In the genomic region with DNA sequence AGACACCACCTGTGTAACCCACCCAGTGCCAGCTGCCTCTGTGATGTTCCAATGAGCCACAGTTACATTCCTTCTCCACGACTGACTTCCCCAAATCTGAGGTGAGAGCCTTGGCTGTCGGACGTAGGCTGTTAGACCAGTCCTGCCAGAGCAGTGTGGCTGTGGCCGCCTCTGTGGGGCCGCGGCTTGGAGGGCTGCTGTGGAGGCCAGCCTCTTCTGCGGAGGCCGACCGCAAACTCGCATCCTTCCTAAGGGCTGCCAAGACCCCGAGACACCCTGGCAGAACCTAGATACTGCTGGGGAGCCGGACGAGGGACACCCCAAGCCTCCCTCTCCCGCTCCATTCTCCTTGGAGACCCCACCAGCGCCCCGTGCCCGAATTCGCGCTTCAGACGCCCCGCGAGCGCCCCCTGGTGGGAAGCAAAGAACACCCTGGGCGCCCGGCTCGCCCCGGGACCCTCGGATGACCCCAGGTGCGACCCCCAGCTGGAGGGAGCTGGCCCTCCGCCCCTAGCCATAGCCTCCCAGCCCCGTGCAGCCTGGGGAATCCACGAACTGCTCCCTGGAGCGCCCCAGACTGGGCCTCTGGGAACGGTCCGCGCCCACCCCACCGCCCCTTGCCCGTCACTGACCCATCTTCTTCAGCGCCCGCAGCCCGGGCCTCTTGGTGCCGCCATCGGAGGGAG, we compare ENCODE assay signal across 1 cellular context.
A peak's percentile ranks its signal among the peaks of the same experiment; 100 is the strongest.
TF ChIP-seq lines count a peak whose summit lies in the region.

No MANE protein-coding gene starts in this region.

TF ChIP-seq in HEK293, 187 proteins besides CTCF, POLR2A, EP300 and RAD21 (continued from another document and continues in another):
- TF ChIP-seq, protein P1, sequence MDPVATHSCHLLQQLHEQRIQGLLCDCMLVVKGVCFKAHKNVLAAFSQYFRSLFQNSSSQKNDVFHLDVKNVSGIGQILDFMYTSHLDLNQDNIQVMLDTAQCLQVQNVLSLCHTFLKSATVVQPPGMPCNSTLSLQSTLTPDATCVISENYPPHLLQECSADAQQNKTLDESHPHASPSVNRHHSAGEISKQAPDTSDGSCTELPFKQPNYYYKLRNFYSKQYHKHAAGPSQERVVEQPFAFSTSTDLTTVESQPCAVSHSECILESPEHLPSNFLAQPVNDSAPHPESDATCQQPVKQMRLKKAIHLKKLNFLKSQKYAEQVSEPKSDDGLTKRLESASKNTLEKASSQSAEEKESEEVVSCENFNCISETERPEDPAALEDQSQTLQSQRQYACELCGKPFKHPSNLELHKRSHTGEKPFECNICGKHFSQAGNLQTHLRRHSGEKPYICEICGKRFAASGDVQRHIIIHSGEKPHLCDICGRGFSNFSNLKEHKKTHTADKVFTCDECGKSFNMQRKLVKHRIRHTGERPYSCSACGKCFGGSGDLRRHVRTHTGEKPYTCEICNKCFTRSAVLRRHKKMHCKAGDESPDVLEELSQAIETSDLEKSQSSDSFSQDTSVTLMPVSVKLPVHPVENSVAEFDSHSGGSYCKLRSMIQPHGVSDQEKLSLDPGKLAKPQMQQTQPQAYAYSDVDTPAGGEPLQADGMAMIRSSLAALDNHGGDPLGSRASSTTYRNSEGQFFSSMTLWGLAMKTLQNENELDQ (tag by site-specific recombination; IDR thresholded peaks at IDR 0.05; ENCODE audit: low read depth), result no peak
- TF ChIP-seq, protein P2, sequence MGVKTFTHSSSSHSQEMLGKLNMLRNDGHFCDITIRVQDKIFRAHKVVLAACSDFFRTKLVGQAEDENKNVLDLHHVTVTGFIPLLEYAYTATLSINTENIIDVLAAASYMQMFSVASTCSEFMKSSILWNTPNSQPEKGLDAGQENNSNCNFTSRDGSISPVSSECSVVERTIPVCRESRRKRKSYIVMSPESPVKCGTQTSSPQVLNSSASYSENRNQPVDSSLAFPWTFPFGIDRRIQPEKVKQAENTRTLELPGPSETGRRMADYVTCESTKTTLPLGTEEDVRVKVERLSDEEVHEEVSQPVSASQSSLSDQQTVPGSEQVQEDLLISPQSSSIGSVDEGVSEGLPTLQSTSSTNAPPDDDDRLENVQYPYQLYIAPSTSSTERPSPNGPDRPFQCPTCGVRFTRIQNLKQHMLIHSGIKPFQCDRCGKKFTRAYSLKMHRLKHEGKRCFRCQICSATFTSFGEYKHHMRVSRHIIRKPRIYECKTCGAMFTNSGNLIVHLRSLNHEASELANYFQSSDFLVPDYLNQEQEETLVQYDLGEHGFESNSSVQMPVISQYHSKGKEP (tag by site-specific recombination; IDR thresholded peaks at IDR 0.05), result no peak
- no peak for TF ChIP-seq ZNF274 (IDR thresholded peaks at IDR 0.05; ENCODE audit: low read length)
- no peak for TF ChIP-seq ZNF274 (tag by site-specific recombination; IDR thresholded peaks at IDR 0.05; ENCODE audit: borderline replicate concordance)
- no peak for TF ChIP-seq ZNF621 (tag by site-specific recombination; IDR thresholded peaks at IDR 0.05)
- TF ChIP-seq ZNF37A (tag by site-specific recombination; IDR thresholded peaks at IDR 0.05), result no peak
- TF ChIP-seq, protein P3, sequence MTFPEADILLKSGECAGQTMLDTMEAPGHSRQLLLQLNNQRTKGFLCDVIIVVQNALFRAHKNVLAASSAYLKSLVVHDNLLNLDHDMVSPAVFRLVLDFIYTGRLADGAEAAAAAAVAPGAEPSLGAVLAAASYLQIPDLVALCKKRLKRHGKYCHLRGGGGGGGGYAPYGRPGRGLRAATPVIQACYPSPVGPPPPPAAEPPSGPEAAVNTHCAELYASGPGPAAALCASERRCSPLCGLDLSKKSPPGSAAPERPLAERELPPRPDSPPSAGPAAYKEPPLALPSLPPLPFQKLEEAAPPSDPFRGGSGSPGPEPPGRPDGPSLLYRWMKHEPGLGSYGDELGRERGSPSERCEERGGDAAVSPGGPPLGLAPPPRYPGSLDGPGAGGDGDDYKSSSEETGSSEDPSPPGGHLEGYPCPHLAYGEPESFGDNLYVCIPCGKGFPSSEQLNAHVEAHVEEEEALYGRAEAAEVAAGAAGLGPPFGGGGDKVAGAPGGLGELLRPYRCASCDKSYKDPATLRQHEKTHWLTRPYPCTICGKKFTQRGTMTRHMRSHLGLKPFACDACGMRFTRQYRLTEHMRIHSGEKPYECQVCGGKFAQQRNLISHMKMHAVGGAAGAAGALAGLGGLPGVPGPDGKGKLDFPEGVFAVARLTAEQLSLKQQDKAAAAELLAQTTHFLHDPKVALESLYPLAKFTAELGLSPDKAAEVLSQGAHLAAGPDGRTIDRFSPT (tag by site-specific recombination; IDR thresholded peaks at IDR 0.05), result peak; percentile 65; the same call in 1 of the 2 replicates
- no peak for TF ChIP-seq PRDM1 (tag by site-specific recombination; IDR thresholded peaks at IDR 0.05)
- no peak for TF ChIP-seq ZNF677 (tag by site-specific recombination; IDR thresholded peaks at IDR 0.05)
- 0 out of 2 replicates have a peak, but pooled peaks have one; percentile 17 for TF ChIP-seq ZNF843 (tag by site-specific recombination; IDR thresholded peaks at IDR 0.05)
- no peak for TF ChIP-seq MZF1 (tag by site-specific recombination; IDR thresholded peaks at IDR 0.05; ENCODE audit: borderline replicate concordance)
- no peak for TF ChIP-seq ZNF768 (tag by site-specific recombination; IDR thresholded peaks at IDR 0.05)
- TF ChIP-seq ZNF335 (tag by site-specific recombination; conservative IDR thresholded peaks at IDR 0.05), result no peak
- TF ChIP-seq ZBTB1 (tag by site-specific recombination; IDR thresholded peaks at IDR 0.05), result no peak
- TF ChIP-seq IKZF3 (tag by site-specific recombination; IDR thresholded peaks at IDR 0.05), result no peak
- no peak for TF ChIP-seq ZNF777 (tag by site-specific recombination; IDR thresholded peaks at IDR 0.05; ENCODE audit: borderline replicate concordance)
- TF ChIP-seq ZNF785 (tag by site-specific recombination; IDR thresholded peaks at IDR 0.05), result 0 out of 2 replicates have a peak, but pooled peaks have one; percentile 14
- TF ChIP-seq, protein P4, sequence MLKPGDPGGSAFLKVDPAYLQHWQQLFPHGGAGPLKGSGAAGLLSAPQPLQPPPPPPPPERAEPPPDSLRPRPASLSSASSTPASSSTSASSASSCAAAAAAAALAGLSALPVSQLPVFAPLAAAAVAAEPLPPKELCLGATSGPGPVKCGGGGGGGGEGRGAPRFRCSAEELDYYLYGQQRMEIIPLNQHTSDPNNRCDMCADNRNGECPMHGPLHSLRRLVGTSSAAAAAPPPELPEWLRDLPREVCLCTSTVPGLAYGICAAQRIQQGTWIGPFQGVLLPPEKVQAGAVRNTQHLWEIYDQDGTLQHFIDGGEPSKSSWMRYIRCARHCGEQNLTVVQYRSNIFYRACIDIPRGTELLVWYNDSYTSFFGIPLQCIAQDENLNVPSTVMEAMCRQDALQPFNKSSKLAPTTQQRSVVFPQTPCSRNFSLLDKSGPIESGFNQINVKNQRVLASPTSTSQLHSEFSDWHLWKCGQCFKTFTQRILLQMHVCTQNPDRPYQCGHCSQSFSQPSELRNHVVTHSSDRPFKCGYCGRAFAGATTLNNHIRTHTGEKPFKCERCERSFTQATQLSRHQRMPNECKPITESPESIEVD (tag by site-specific recombination; IDR thresholded peaks at IDR 0.05), result no peak
- TF ChIP-seq ZNF223 (tag by site-specific recombination; IDR thresholded peaks at IDR 0.05), result no peak
- peak; percentile 54 for TF ChIP-seq ZNF629 (tag by site-specific recombination; IDR thresholded peaks at IDR 0.05)
- TF ChIP-seq, protein P5, sequence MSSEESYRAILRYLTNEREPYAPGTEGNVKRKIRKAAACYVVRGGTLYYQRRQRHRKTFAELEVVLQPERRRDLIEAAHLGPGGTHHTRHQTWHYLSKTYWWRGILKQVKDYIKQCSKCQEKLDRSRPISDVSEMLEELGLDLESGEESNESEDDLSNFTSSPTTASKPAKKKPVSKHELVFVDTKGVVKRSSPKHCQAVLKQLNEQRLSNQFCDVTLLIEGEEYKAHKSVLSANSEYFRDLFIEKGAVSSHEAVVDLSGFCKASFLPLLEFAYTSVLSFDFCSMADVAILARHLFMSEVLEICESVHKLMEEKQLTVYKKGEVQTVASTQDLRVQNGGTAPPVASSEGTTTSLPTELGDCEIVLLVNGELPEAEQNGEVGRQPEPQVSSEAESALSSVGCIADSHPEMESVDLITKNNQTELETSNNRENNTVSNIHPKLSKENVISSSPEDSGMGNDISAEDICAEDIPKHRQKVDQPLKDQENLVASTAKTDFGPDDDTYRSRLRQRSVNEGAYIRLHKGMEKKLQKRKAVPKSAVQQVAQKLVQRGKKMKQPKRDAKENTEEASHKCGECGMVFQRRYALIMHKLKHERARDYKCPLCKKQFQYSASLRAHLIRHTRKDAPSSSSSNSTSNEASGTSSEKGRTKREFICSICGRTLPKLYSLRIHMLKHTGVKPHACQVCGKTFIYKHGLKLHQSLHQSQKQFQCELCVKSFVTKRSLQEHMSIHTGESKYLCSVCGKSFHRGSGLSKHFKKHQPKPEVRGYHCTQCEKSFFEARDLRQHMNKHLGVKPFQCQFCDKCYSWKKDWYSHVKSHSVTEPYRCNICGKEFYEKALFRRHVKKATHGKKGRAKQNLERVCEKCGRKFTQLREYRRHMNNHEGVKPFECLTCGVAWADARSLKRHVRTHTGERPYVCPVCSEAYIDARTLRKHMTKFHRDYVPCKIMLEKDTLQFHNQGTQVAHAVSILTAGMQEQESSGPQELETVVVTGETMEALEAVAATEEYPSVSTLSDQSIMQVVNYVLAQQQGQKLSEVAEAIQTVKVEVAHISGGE (tag by site-specific recombination; conservative IDR thresholded peaks at IDR 0.05; ENCODE audit: low read depth), result no peak
- no peak for TF ChIP-seq ZNF529 (tag by site-specific recombination; IDR thresholded peaks at IDR 0.05; ENCODE audit: insufficient replicate concordance)
- TF ChIP-seq ZNF624 (tag by site-specific recombination; IDR thresholded peaks at IDR 0.05), result no peak
- TF ChIP-seq ZNF24 (tag by site-specific recombination; IDR thresholded peaks at IDR 0.05), result 0 out of 2 replicates have a peak, but pooled peaks have one; percentile 46
- no peak for TF ChIP-seq ZNF623 (tag by site-specific recombination; IDR thresholded peaks at IDR 0.05)
- no peak for TF ChIP-seq ZNF701 (tag by site-specific recombination; IDR thresholded peaks at IDR 0.05)
- TF ChIP-seq ZNF549 (tag by site-specific recombination; IDR thresholded peaks at IDR 0.05), result no peak
- peak; percentile 53; the same call in 1 of the 2 replicates for TF ChIP-seq ZNF394 (tag by site-specific recombination; IDR thresholded peaks at IDR 0.05; ENCODE audit: borderline replicate concordance)
- TF ChIP-seq ZNF19 (tag by site-specific recombination; IDR thresholded peaks at IDR 0.05; ENCODE audit: low read depth), result no peak
- TF ChIP-seq, protein P6, sequence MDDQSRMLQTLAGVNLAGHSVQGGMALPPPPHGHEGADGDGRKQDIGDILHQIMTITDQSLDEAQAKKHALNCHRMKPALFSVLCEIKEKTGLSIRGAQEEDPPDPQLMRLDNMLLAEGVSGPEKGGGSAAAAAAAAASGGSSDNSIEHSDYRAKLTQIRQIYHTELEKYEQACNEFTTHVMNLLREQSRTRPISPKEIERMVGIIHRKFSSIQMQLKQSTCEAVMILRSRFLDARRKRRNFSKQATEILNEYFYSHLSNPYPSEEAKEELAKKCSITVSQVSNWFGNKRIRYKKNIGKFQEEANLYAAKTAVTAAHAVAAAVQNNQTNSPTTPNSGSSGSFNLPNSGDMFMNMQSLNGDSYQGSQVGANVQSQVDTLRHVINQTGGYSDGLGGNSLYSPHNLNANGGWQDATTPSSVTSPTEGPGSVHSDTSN (CRISPR knock-in tag; IDR thresholded peaks at IDR 0.05), result no peak
- no peak for TF ChIP-seq SP3 (tag by site-specific recombination; IDR thresholded peaks at IDR 0.05)
- TF ChIP-seq, protein P7, sequence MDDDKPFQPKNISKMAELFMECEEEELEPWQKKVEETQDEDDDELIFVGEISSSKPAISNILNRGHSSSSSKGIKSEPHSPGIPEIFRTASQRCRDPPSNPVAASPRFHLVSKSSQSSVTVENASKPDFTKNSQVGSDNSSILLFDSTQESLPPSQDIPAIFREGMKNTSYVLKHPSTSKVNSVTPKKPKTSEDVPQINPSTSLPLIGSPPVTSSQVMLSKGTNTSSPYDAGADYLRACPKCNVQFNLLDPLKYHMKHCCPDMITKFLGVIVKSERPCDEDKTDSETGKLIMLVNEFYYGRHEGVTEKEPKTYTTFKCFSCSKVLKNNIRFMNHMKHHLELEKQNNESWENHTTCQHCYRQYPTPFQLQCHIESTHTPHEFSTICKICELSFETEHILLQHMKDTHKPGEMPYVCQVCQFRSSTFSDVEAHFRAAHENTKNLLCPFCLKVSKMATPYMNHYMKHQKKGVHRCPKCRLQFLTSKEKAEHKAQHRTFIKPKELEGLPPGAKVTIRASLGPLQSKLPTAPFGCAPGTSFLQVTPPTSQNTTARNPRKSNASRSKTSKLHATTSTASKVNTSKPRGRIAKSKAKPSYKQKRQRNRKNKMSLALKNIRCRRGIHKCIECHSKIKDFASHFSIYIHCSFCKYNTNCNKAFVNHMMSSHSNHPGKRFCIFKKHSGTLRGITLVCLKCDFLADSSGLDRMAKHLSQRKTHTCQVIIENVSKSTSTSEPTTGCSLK (tag by site-specific recombination; IDR thresholded peaks at IDR 0.05), result no peak
- TF ChIP-seq, protein P8, sequence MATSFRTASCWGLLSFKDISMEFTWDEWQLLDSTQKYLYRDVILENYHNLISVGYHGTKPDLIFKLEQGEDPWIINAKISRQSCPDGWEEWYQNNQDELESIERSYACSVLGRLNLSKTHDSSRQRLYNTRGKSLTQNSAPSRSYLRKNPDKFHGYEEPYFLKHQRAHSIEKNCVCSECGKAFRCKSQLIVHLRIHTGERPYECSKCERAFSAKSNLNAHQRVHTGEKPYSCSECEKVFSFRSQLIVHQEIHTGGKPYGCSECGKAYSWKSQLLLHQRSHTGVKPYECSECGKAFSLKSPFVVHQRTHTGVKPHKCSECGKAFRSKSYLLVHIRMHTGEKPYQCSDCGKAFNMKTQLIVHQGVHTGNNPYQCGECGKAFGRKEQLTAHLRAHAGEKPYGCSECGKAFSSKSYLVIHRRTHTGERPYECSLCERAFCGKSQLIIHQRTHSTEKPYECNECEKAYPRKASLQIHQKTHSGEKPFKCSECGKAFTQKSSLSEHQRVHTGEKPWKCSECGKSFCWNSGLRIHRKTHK (tag by site-specific recombination; IDR thresholded peaks at IDR 0.05), result no peak
- peak; percentile 87 for TF ChIP-seq BCL11B (tag by site-specific recombination; IDR thresholded peaks at IDR 0.05; ENCODE audit: low read depth)
- TF ChIP-seq ZNF2 (tag by site-specific recombination; IDR thresholded peaks at IDR 0.05), result 0 out of 2 replicates have a peak, but pooled peaks have one; percentile 77
- peak; percentile 26; the same call in 1 of the 2 replicates for TF ChIP-seq SCRT2 (tag by site-specific recombination; IDR thresholded peaks at IDR 0.05)
- TF ChIP-seq, protein P9, sequence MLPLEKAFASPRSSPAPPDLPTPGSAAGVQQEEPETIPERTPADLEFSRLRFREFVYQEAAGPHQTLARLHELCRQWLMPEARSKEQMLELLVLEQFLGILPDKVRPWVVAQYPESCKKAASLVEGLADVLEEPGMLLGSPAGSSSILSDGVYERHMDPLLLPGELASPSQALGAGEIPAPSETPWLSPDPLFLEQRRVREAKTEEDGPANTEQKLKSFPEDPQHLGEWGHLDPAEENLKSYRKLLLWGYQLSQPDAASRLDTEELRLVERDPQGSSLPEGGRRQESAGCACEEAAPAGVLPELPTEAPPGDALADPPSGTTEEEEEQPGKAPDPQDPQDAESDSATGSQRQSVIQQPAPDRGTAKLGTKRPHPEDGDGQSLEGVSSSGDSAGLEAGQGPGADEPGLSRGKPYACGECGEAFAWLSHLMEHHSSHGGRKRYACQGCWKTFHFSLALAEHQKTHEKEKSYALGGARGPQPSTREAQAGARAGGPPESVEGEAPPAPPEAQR (tag by site-specific recombination; IDR thresholded peaks at IDR 0.05), result no peak
- TF ChIP-seq ZFP3 (tag by site-specific recombination; IDR thresholded peaks at IDR 0.05; ENCODE audit: low read depth), result no peak
